ENCODE assay signal across 8 cellular contexts in the genomic region with DNA sequence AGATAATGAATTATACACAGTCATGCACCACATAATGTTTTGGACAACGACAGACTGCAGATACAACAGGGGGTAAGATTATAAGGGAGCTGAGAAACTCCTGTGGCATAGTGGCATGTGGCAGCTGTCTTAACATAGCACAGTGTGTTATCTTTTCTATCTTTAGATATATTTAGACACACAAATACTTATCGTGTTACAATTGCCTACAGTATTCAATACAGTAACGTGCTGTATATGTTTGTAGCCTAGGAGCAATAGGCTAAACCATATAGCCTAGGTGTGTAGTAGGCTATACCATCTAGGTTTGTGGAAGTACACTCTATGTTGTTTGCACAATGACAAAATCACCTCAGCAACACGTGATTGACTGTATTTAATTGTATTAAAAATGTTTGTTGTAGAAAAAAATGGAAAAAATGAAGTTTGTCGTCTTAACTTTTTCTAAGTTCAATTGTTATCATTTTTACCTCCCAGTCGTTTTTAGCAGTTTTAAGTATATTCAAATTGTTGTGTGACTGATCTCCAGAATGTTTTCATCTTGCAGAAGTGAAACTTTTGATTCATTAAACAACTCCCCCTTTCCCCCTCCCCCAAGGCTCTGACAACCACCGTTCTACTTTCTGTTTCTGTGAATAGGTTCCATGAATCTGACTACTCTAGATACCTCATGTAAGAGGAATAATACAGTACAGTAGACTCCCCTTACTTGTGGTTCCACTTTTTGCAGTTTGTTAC.
A peak's percentile ranks its signal among the peaks of the same experiment; 100 is the strongest.
DNase-seq lines count a peak whose midpoint lies in the region; ATAC-seq and TF ChIP-seq lines count a peak whose summit lies in the region.

No MANE protein-coding gene starts in this region.

- no peaks in the 10 kb centered on the region for H3K9me3 ChIP-seq in psoas muscle

- peak; percentile 92 for ATAC-seq in GM18907 (IDR thresholded peaks at IDR 0.05; ENCODE audit: unreplicated experiment)
- peak; percentile 90 for ATAC-seq in HG02981 (IDR thresholded peaks at IDR 0.05; ENCODE audit: unreplicated experiment)
- peak; percentile 41 for ATAC-seq in left lobe of liver
- no peak for ATAC-seq in psoas muscle
- ATAC-seq in omental fat pad (ENCODE audit: low FRiP score), result no peak

- no peaks in the 10 kb centered on the region for H3K27me3 ChIP-seq in psoas muscle (ENCODE audit: insufficient read depth in 3 of 3, low read length in 2 of 3)

- intact Hi-C loops in psoas muscle (cut with DNase I), result no loop called here

- H3K4me3 ChIP-seq in psoas muscle, result no peak overlapping the region

- H3K36me3 ChIP-seq in psoas muscle (ENCODE audit: insufficient read depth in 1 of 2, low read depth in 1 of 2), result no peaks in the 10 kb centered on the region

- H3K27ac ChIP-seq in psoas muscle, result no peak overlapping the region

- 53 to 58% (median 54%) methylated on average over 7 of the region's 7 CpGs for WGBS in psoas muscle, 3 donors

- TF ChIP-seq CTCF in psoas muscle (IDR thresholded peaks at IDR 0.05) (no peak), omental fat pad (IDR thresholded peaks at IDR 0.05) (no peak)

- no peaks in the 10 kb centered on the region for H3K4me1 ChIP-seq in psoas muscle

- DNase-seq in T-helper 1 cell (peak in 3 of 5 donors; percentile 6 to 91 (median 31)), left lobe of liver (ENCODE audit: low spot score) (no peak), psoas muscle (no peak), omental fat pad (ENCODE audit: low spot score) (no peak), retina (no peak), NCI-H69 (lab: John Stamatoyannopoulos, UW) (no peak)

Comparison
In these comparisons a context has a peak if more than half of its experiments do, and no peak if none do; other contexts are left out.
1. ATAC-seq: peak in GM18907 (single experiment), HG02981 (single experiment) and left lobe of liver (single experiment); none in psoas muscle (0 of 4) and omental fat pad (single experiment).
2. DNase-seq: peak in T-helper 1 cell (3 of 5); none in left lobe of liver (single experiment), psoas muscle (0 of 2), omental fat pad (single experiment), retina (single experiment) and NCI-H69 (single experiment).